Comparison of ENCODE assay signal across 8 cellular contexts in the genomic region with DNA sequence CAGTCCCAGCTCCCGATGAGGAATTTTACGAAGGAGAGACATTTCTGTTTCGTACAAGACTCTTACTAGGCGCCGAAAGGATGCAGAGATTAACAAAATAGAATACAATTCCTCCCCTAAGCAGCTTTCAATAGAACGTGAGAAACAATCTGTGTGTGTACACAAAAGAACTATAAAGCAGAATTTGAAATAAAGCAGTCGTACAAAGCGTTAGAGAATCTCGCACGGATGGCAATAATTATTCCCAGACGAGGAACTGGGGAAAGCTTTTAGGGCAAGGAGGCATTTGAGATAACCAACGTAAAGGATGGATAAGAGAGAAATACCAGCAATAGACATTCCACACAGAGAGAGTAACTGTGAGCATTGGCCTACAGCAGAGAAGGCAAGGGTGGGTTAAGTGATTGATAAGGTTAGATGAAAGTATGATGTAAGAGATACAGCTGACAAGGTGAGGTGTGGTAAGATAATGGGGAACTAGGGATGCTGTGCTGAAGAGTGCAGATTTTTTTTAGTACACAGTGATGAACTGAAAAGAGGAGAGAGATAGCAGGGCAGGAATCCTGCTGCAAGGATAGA. TPM values are rescaled to one million over a fixed set of nuclear protein-coding genes. Genes with fewer than 3 reads are reported as not detected.
DNase-seq lines count a peak whose midpoint lies in the region; ATAC-seq and TF ChIP-seq lines count a peak whose summit lies in the region.

No MANE protein-coding gene starts in this region.

- H3K36me3 ChIP-seq in A673 (ENCODE audit: insufficient read depth, low read length, poor library complexity, severe bottlenecking), result no peaks in the 10 kb centered on the region
- no peaks in the 10 kb centered on the region for H3K36me3 ChIP-seq in body of pancreas (replicated peaks in 1 of 2; ENCODE audit: insufficient read depth in 1 of 2, low read depth in 2 of 2)
- peaks cover 8% of the 10 kb centered on the region for H3K36me3 ChIP-seq in mucosa of descending colon (ENCODE audit: low read depth)

- DNase-seq in A673 (ENCODE audit: low spot score) (no peak), HL-60 (ENCODE audit: low read depth in 1 of 2, low spot score in 1 of 2) (peak in 1 of 2 experiments; percentile 47), body of pancreas (no peak), mucosa of descending colon (no peak), dermis blood vessel endothelial cell (no peak), NCI-H1417 treated with DMSO at 0.1 percent for 48 hours (lab: John Stamatoyannopoulos, UW) (no peak), HT-29 (ENCODE audit: low spot score) (no peak)

- POLR2A ChIA-PET in A673 (lab: Charles Lee; ENCODE audit: low non-redundant PET), result interaction anchor here (0.5 kb wide), 1 partner anchor 54 kb away, joined by 3 read pairs; no protein-coding TSS in a partner anchor

- BruUV-seq in A673 (replicated peaks; lab: Mats Ljungman, UMichigan), result no TSS peak

- H3K27me3 ChIP-seq in A673 (replicated peaks; ENCODE audit: insufficient read depth, low read depth, low read length, poor library complexity) (no peaks in the 10 kb centered on the region), HL-60 (ENCODE audit: insufficient read depth, poor library complexity, severe bottlenecking) (no peaks in the 10 kb centered on the region), body of pancreas (no peaks in the 10 kb centered on the region)

- intact Hi-C loops in A673 (cut with micrococcal nuclease; ENCODE audit: unreplicated experiment) (loop anchor here (5.0 kb wide), 1 partner anchor 111 kb away; no protein-coding TSS in a partner anchor), body of pancreas (cut with DNase I) (loop anchor here (10.0 kb wide), 1 partner anchor 103 kb away; no protein-coding TSS in a partner anchor), mucosa of descending colon (cut with DNase I, micrococcal nuclease) (no loop called here)

- peak overlapping the region; percentile 5 for H3K27ac ChIP-seq in A673 (ENCODE audit: low read depth, low read length, poor library complexity, severe bottlenecking)
- peak overlapping the region; percentile 75 for H3K27ac ChIP-seq in HL-60 (replicated peaks)
- H3K27ac ChIP-seq in body of pancreas, result peak overlapping the region in 3 of 4 donors; percentile 50 to 80 (median 72)

- ATAC-seq in body of pancreas, result no peak
- no peak for ATAC-seq in mucosa of descending colon
- no peak for ATAC-seq in GM21515 (IDR thresholded peaks at IDR 0.05; ENCODE audit: unreplicated experiment)

- H3K9me3 ChIP-seq in A673 (ENCODE audit: low read depth, low read length, poor library complexity, severe bottlenecking), result no peaks in the 10 kb centered on the region
- no peaks in the 10 kb centered on the region for H3K9me3 ChIP-seq in body of pancreas
- H3K9me3 ChIP-seq in mucosa of descending colon, result no peaks in the 10 kb centered on the region

- 2 to 4% methylated on average over 12 of the region's 12 CpGs for WGBS in body of pancreas, 2 donors

- peaks cover 18% of the 10 kb centered on the region for H3K4me1 ChIP-seq in A673 (ENCODE audit: insufficient read depth, low read length, poor library complexity, severe bottlenecking)
- peaks cover 6% of the 10 kb centered on the region for H3K4me1 ChIP-seq in body of pancreas
- H3K4me1 ChIP-seq in mucosa of descending colon (ENCODE audit: low read depth), result peaks cover 8% of the 10 kb centered on the region

- no peak for TF ChIP-seq CTCF in A673 (conservative IDR thresholded peaks at IDR 0.05; ENCODE audit: low read depth, low read length)
- no peak for TF ChIP-seq CTCF in HL-60 (IDR thresholded peaks at IDR 0.05; ENCODE audit: insufficient read depth, low read length)
- TF ChIP-seq CTCF in body of pancreas (IDR thresholded peaks at IDR 0.05), result no peak
- no peak for TF ChIP-seq CTCF in mucosa of descending colon (IDR thresholded peaks at IDR 0.05)

- H3K4me3 ChIP-seq in A673 (ENCODE audit: low read depth, low read length, poor library complexity, severe bottlenecking) (peak overlapping the region; percentile 79), HL-60 (replicated peaks; ENCODE audit: insufficient read depth, low read length) (peak overlapping the region; percentile 53), body of pancreas (peak overlapping the region in 1 of 2 donors; percentile 28), mucosa of descending colon (peak overlapping the region; percentile 69)

- CTCF ChIA-PET in A673 (lab: Charles Lee), result interaction anchor here (0.7 to 1.8 kb wide), 2 partner anchors 54 to 159 kb away, joined by 3 to 4 read pairs; no protein-coding TSS in a partner anchor

- TF ChIP-seq POLR2A in body of pancreas (IDR thresholded peaks at IDR 0.05), result no peak

RNA-seq across cellular contexts. Expression of a gene that starts 1.0 kb away (rescaled TPM):
- total RNA-seq in A673 (2021) (7.6 and 7.9 TPM in 2 replicates), body of pancreas (1 to 10 TPM in 1 of 2 donors, under 1 TPM in 1; 0.66 to 2.9 TPM), mucosa of descending colon (10 to 100 TPM; 25.0 to 41.5 (median 27.2) TPM), dermis blood vessel endothelial cell (3.1 and 6.1 TPM in 2 replicates)
- total RNA-seq in HT-29 (2014; rRNA removed; shearing (Covaris generic)), result 3.8 and 8.5 TPM in 2 replicates

RNA-seq across cellular contexts. Expression of a gene that starts 52.5 kb away (rescaled TPM):
- 26.7 and 36.2 TPM in 2 replicates for total RNA-seq in A673 (2021)
- 10 to 100 TPM; 30.9 to 77.8 TPM for total RNA-seq in body of pancreas
- total RNA-seq in mucosa of descending colon, result 100 to 1,000 TPM in 2 of 3 donors, 10 to 100 TPM in 1; 94.0 to 149 (median 114) TPM
- total RNA-seq in dermis blood vessel endothelial cell, result 59.0 and 81.5 TPM in 2 replicates
- 30.4 and 37.9 TPM in 2 replicates for total RNA-seq in HT-29 (2014; rRNA removed; shearing (Covaris generic))

Comparison
In these comparisons a context has a peak if more than half of its experiments do, and no peak if none do; other contexts are left out.
1. H3K27ac ChIP-seq: peak in every context shown above with its lines; median percentile 75 in HL-60; 72 in body of pancreas; 5 in A673.
2. intact Hi-C loops: an anchor here in A673 (5.0 kb wide) and body of pancreas (10.0 kb wide); none called in mucosa of descending colon.